11 cellular contexts compared by ENCODE assay signal in the genomic region with DNA sequence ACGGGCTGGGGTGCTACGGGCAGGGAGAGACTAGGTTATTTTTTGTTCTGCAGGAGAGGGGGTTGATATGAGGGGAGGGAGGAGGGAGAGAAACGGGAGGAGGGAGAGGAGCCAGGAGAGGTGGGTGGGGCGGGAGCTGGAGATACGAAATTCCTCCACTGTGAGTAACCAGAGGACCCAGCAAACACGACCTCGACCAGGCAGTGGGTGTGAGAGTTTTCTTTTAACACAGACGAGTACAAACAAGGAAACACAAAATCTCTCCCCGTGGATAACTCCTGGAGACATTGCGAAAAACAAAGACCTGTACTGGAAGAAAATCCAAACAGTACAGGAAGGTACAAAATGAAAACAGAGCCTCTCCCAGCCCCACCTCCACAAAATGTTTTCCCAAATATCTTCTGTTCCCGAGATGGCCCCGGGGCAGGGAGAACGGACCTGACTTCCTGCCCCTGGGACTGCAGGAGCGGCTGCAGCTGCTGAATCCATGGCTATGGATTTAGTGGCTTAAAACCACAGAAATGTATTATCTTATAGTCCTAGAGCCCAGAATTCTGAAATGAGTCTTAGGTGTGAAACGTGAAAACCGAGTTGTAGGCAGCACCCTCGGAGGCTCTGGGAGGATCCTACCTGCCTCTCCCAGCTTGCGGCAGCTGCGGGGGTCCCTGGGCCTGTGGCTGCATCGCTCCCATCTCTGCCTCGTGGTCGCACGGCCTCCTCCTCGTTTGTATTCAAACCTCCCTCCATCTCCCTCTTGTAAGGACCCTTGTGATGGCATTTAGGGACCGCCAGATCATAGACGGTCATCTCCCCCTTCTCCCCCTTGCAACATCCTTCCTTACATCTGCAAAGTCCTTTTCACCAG.
DNase-seq lines count a peak whose midpoint lies in the region; ATAC-seq, FAIRE-seq and TF ChIP-seq lines count a peak whose summit lies in the region.
"Had no signal": no experiment of that assay in that cellular context is flagged by ENCODE, and none has a peak within 500 bp of the region (broad histone marks: within the 10 kb centered on the region; RNA-seq: fewer than 3 reads in every experiment).

No MANE protein-coding gene starts in this region.

- H3K27ac ChIP-seq in A549 (peak overlapping the region; percentile 98), tibial nerve (peak overlapping the region in 2 of 4 donors; percentile 66 to 75)
- H3K27ac ChIP-seq: neutrophil had no signal

- H3K4me2 ChIP-seq in A549, result peak overlapping the region; percentile 68

- no peaks in the 10 kb centered on the region for H3K36me3 ChIP-seq in mucosa of descending colon (ENCODE audit: low read depth)
- no peaks in the 10 kb centered on the region for H3K36me3 ChIP-seq in tibial nerve
- H3K36me3 ChIP-seq: BE2C, neutrophil had no signal

- CTCF ChIA-PET in A549 (lab: Yijun Ruan, JAX), result interaction anchor here (1.0 to 2.4 kb wide), 6 partner anchors 15 to 105 kb away, joined by 3 to 20 read pairs (median 4); no protein-coding TSS in a partner anchor

- WGBS in A549 (ENCODE audit: missing lambda C conversion rate), result 36% methylated on average over 26 of the region's 26 CpGs
- WGBS in tibial nerve, 2 donors, result 45 to 50% methylated on average over 26 of the region's 26 CpGs

- ATAC-seq in A549 (peak; percentile 65 to 71; a peak in 5 of 6 replicates), mucosa of descending colon (peak; percentile 59), HG03097 (IDR thresholded peaks at IDR 0.05; ENCODE audit: low FRiP score, unreplicated experiment) (no peak), HG03159 (IDR thresholded peaks at IDR 0.05; ENCODE audit: unreplicated experiment) (no peak), GM21737 (IDR thresholded peaks at IDR 0.05; ENCODE audit: unreplicated experiment) (no peak)

- POLR2A ChIA-PET in A549 (lab: Yijun Ruan, JAX), result no interaction called here

- H3K9me3 ChIP-seq in A549, result no peaks in the 10 kb centered on the region
- H3K9me3 ChIP-seq in mucosa of descending colon, result no peaks in the 10 kb centered on the region
- no peaks in the 10 kb centered on the region for H3K9me3 ChIP-seq in tibial nerve
- H3K9me3 ChIP-seq: BE2C, neutrophil had no signal

- FAIRE-seq in A549 (lab: Jason Lieb, UNC), result no peak

- H3K4me3 ChIP-seq in A549 (no peak overlapping the region), mucosa of descending colon (no peak overlapping the region), tibial nerve (no peak overlapping the region)

- TF ChIP-seq CTCF in A549 (IDR thresholded peaks at IDR 0.05) (no peak), mucosa of descending colon (IDR thresholded peaks at IDR 0.05) (no peak), tibial nerve (IDR thresholded peaks at IDR 0.05) (no peak)

- intact Hi-C loops in mucosa of descending colon (cut with DNase I, micrococcal nuclease), result no loop called here

- peak; percentile 40 to 79 for DNase-seq in A549 (ENCODE audit: low read depth in 1 of 2, low spot score in 1 of 2)
- peak; percentile 79 for DNase-seq in LHCN-M2 (ENCODE audit: low read depth)
- peak; percentile 59 for DNase-seq in dedifferentiated amniotic fluid mesenchymal stem cell (ENCODE audit: extremely low spot score)
- DNase-seq in mucosa of descending colon, result peak in 1 of 3 donors; percentile 25
- DNase-seq in tibial nerve (ENCODE audit: low spot score in 2 of 2), result no peak
- DNase-seq: activated B cell treated with CpG ODN at 0.5 μM for 24 hours, BE2C had no signal

- H3K4me1 ChIP-seq in A549 (peaks cover 70% of the 10 kb centered on the region), mucosa of descending colon (ENCODE audit: low read depth) (peaks cover 5% of the 10 kb centered on the region), tibial nerve (peaks cover 0 to 19% (median 1%) of the 10 kb centered on the region in 4 donors)
- H3K4me1 ChIP-seq: BE2C had no signal

- TF ChIP-seq RAD21 in A549 (conservative IDR thresholded peaks at IDR 0.05 in 1 of 2, IDR thresholded peaks at IDR 0.05 in 1 of 2), result peak in 1 of 2 experiments; percentile 13; a peak in 1 of 5 replicates

- no peak for TF ChIP-seq POLR2A in A549 (IDR thresholded peaks at IDR 0.05; ENCODE audit: low read length)
- no peak for TF ChIP-seq POLR2A in tibial nerve (IDR thresholded peaks at IDR 0.05)

- TF ChIP-seq EP300 in A549 (IDR thresholded peaks at IDR 0.05) (no peak), tibial nerve (IDR thresholded peaks at IDR 0.05) (peak in 1 of 2 donors; percentile 22)

- no peaks in the 10 kb centered on the region for H3K27me3 ChIP-seq in tibial nerve
- H3K27me3 ChIP-seq: BE2C, neutrophil had no signal

TF ChIP-seq in A549, 52 proteins besides CTCF, POLR2A, EP300 and RAD21:
- TF ChIP-seq, protein P1, sequence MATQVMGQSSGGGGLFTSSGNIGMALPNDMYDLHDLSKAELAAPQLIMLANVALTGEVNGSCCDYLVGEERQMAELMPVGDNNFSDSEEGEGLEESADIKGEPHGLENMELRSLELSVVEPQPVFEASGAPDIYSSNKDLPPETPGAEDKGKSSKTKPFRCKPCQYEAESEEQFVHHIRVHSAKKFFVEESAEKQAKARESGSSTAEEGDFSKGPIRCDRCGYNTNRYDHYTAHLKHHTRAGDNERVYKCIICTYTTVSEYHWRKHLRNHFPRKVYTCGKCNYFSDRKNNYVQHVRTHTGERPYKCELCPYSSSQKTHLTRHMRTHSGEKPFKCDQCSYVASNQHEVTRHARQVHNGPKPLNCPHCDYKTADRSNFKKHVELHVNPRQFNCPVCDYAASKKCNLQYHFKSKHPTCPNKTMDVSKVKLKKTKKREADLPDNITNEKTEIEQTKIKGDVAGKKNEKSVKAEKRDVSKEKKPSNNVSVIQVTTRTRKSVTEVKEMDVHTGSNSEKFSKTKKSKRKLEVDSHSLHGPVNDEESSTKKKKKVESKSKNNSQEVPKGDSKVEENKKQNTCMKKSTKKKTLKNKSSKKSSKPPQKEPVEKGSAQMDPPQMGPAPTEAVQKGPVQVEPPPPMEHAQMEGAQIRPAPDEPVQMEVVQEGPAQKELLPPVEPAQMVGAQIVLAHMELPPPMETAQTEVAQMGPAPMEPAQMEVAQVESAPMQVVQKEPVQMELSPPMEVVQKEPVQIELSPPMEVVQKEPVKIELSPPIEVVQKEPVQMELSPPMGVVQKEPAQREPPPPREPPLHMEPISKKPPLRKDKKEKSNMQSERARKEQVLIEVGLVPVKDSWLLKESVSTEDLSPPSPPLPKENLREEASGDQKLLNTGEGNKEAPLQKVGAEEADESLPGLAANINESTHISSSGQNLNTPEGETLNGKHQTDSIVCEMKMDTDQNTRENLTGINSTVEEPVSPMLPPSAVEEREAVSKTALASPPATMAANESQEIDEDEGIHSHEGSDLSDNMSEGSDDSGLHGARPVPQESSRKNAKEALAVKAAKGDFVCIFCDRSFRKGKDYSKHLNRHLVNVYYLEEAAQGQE (IDR thresholded peaks at IDR 0.05), result no peak
- TF ChIP-seq JUN (IDR thresholded peaks at IDR 0.05) (peak in 1 of 2 experiments; percentile 29; a peak in 1 of 5 replicates), SMC3 (IDR thresholded peaks at IDR 0.05) (no peak), CEBPB (IDR thresholded peaks at IDR 0.05) (peak in 1 of 2 experiments; percentile 27; a peak in 1 of 4 replicates), CBX8 (IDR thresholded peaks at IDR 0.05) (no peak), FOSL2 (IDR thresholded peaks at IDR 0.05) (0 out of 2 replicates have a peak, but pooled peaks have one; percentile 12), FOSL2 (CRISPR knock-in tag; IDR thresholded peaks at IDR 0.05) (peak; percentile 19; the same call in 1 of the 2 replicates), GATA3 (IDR thresholded peaks at IDR 0.05; ENCODE audit: borderline replicate concordance) (0 out of 2 replicates have a peak, but pooled peaks have one; percentile 12)

Comparison
In these comparisons a context has a peak if more than half of its experiments do, and no peak if none do; other contexts are left out.
1. ATAC-seq: peak in A549 (2 of 2) and mucosa of descending colon (single experiment); none in HG03097 (single experiment), HG03159 (single experiment) and GM21737 (single experiment).
2. DNase-seq: peak in A549 (2 of 2), LHCN-M2 (single experiment) and dedifferentiated amniotic fluid mesenchymal stem cell (single experiment); none in tibial nerve (0 of 2).